In genomic region chr3:94069242-94069813, GRCh38 we compare ENCODE assay signal across 1 cellular context.
TF ChIP-seq lines count a peak whose summit lies in the region.

No MANE protein-coding gene starts in this region.

TF ChIP-seq in endothelial cell of umbilical vein, 7 proteins besides CTCF, POLR2A, EP300 and RAD21:
- TF ChIP-seq MAX (IDR thresholded peaks at IDR 0.05; ENCODE audit: insufficient read depth, insufficient read length) (no peak), POLR2AphosphoS5 (IDR thresholded peaks at IDR 0.05; ENCODE audit: insufficient read depth, low read depth, low read length) (no peak), GATA2 (IDR thresholded peaks at IDR 0.05; ENCODE audit: insufficient read depth, insufficient read length, low read depth, low read length) (no peak), EZH2 (IDR thresholded peaks at IDR 0.05; ENCODE audit: borderline replicate concordance, low read depth, low read length, severe bottlenecking) (no peak), JUN (IDR thresholded peaks at IDR 0.05; ENCODE audit: borderline replicate concordance, insufficient read depth, insufficient read length, low read depth) (no peak), MYC (IDR thresholded peaks at IDR 0.05; ENCODE audit: low read depth, low read length) (no peak), FOS (IDR thresholded peaks at IDR 0.05; ENCODE audit: borderline replicate concordance, insufficient read depth, low read length) (no peak)
